8 cellular contexts compared by ENCODE assay signal in the genomic region with DNA sequence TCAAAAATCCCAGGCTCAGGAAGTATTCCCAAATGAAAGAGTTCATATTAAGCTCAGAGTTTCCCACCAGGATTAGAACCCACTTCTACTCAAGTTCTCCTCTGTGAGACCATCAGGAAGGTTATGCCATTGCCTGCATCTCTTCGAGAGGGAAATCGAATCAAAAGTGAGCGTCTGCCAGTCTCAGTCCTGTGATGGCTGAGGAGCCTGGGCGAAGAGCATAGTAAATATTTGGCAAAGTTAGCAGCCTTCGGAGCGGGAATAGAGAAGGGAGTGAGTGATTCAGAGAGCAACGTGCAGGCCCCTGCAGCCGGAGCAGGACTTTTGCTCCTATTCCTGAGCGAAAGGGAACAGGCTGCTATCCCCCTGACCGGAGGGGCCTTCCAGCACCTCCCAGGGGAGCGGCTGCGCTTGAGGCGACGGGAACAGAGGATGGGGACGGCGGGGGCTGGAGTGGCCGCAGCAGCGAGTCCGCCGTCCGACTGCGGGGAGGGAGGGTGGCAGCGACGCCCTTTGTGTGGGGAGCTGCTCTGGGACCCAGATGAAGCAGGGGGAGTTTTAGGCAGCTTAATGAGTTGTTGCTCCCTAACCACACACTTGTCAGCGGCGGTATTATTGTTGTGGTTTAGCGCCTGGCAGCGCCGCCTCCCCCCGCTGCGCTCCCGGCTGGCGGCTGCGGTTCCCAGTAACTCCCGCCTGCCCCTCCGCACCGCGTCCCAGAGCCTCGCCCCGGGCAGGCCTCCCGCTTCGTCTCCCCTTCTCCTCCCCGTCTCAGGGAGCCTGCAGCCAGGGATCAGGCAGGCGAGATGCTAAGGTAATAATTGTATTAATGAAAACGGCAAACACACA. TPM values are rescaled to one million over a fixed set of nuclear protein-coding genes. Genes with fewer than 3 reads are reported as not detected.
DNase-seq lines count a peak whose midpoint lies in the region; ATAC-seq and TF ChIP-seq lines count a peak whose summit lies in the region.

No MANE protein-coding gene starts in this region.

- H3K9me3 Mint-ChIP-seq in activated B cell treated with CpG ODN at 0.5 μM for 24 hours = no peaks in the 10 kb centered on the region

- H3K4me1 Mint-ChIP-seq in activated B cell treated with CpG ODN at 0.5 μM for 24 hours = peaks cover 30% of the 10 kb centered on the region

- H3K27me3 Mint-ChIP-seq in activated B cell treated with CpG ODN at 0.5 μM for 24 hours = peaks cover 40% of the 10 kb centered on the region

- H3K36me3 ChIP-seq in neuron (ENCODE audit: insufficient read depth, low read length) = no peaks in the 10 kb centered on the region

- no peaks in the 10 kb centered on the region for H3K36me3 Mint-ChIP-seq in activated B cell treated with CpG ODN at 0.5 μM for 24 hours (ENCODE audit: low read depth)

- DNase-seq in ELF-1 (ENCODE audit: low read depth, low spot score) (peak; percentile 75), activated B cell treated with CpG ODN at 0.5 μM for 24 hours (no peak), fibroblast of pulmonary artery (ENCODE audit: low read depth) (peak; percentile 44), erythroblast (lab: John Stamatoyannopoulos, UW) (no peak)

- ATAC-seq in HG02798 (IDR thresholded peaks at IDR 0.05; ENCODE audit: poor library complexity, unreplicated experiment) = peak; percentile 39
- no peak for ATAC-seq in activated B cell treated with CpG ODN at 0.5 μM for 24 hours (ENCODE audit: low read depth)
- ATAC-seq in HG02571 (IDR thresholded peaks at IDR 0.05; ENCODE audit: unreplicated experiment) = no peak
- no peak for ATAC-seq in GM21723 (IDR thresholded peaks at IDR 0.05; ENCODE audit: unreplicated experiment)

- TF ChIP-seq POLR2A in erythroblast (IDR thresholded peaks at IDR 0.05; ENCODE audit: low read length) = no peak

- TF ChIP-seq CTCF in activated B cell treated with CpG ODN at 0.5 μM for 24 hours (IDR thresholded peaks at IDR 0.05) = no peak
- no peak for TF ChIP-seq CTCF in fibroblast of pulmonary artery (IDR thresholded peaks at IDR 0.05; ENCODE audit: low read length, missing control alignments)

- peak overlapping the region; percentile 92 for H2AFZ ChIP-seq in neuron (ENCODE audit: low read depth, low read length)

- peak overlapping the region; percentile 41 for H3K4me3 ChIP-seq in fibroblast of pulmonary artery (replicated peaks; ENCODE audit: low read depth, low read length)
- H3K4me3 ChIP-seq in neuron (ENCODE audit: low read length) = peak overlapping the region; percentile 50

- peaks cover 29% of the 10 kb centered on the region for H3K27me3 ChIP-seq in neuron (ENCODE audit: insufficient read depth, low read length)

- H3K4me3 Mint-ChIP-seq in activated B cell treated with CpG ODN at 0.5 μM for 24 hours = peak overlapping the region; percentile 60

- intact Hi-C loops in activated B cell treated with CpG ODN at 0.5 μM for 24 hours (cut with micrococcal nuclease) = no loop called here

- POLR2A ChIA-PET in activated B cell treated with CpG ODN at 0.5 μM for 24 hours (lab: Charles Lee) = no interaction called here

- H3K27ac Mint-ChIP-seq in activated B cell treated with CpG ODN at 0.5 μM for 24 hours = no peak overlapping the region

- H3K4me1 ChIP-seq in neuron (ENCODE audit: insufficient read depth, low read length) = peaks cover 12% of the 10 kb centered on the region

- CTCF ChIA-PET in activated B cell treated with CpG ODN at 0.5 μM for 24 hours (lab: Charles Lee) = interaction anchor here (1.4 kb wide), 1 partner anchor 49 kb away, joined by 5 read pairs; no protein-coding TSS in a partner anchor

- no peaks in the 10 kb centered on the region for H3K9me3 ChIP-seq in neuron (ENCODE audit: low read length)

RNA-seq across cellular contexts. Expression of gene NRGN, which starts 21.7 kb away (rescaled TPM):
- 0.69 and 1.0 TPM in 2 replicates for total RNA-seq in activated B cell treated with CpG ODN at 0.5 μM for 24 hours

RNA-seq across cellular contexts. Expression of gene VSIG2, which starts 34.0 kb away (rescaled TPM):
- 0.20 TPM in 2 replicates for total RNA-seq in activated B cell treated with CpG ODN at 0.5 μM for 24 hours

RNA-seq across cellular contexts. Expression of gene ESAM, which starts 44.1 kb away (rescaled TPM):
- total RNA-seq in activated B cell treated with CpG ODN at 0.5 μM for 24 hours = 2.3 and 4.0 TPM in 2 replicates

RNA-seq across cellular contexts. Expression of gene SPA17, which starts 44.3 kb away (rescaled TPM):
- total RNA-seq in activated B cell treated with CpG ODN at 0.5 μM for 24 hours = 1.2 and 1.6 TPM in 2 replicates

RNA-seq across cellular contexts. Expression of gene SIAE, which starts 44.5 kb away (rescaled TPM):
- 2.6 and 3.4 TPM in 2 replicates for total RNA-seq in activated B cell treated with CpG ODN at 0.5 μM for 24 hours

Comparison
In these comparisons a context has a peak if more than half of its experiments do, and no peak if none do; other contexts are left out.
1. DNase-seq: peak in ELF-1 (single experiment) and fibroblast of pulmonary artery (single experiment); none in activated B cell treated with CpG ODN at 0.5 μM for 24 hours (single experiment) and erythroblast (0 of 2).